16 cellular contexts compared by ENCODE assay signal in the genomic region with DNA sequence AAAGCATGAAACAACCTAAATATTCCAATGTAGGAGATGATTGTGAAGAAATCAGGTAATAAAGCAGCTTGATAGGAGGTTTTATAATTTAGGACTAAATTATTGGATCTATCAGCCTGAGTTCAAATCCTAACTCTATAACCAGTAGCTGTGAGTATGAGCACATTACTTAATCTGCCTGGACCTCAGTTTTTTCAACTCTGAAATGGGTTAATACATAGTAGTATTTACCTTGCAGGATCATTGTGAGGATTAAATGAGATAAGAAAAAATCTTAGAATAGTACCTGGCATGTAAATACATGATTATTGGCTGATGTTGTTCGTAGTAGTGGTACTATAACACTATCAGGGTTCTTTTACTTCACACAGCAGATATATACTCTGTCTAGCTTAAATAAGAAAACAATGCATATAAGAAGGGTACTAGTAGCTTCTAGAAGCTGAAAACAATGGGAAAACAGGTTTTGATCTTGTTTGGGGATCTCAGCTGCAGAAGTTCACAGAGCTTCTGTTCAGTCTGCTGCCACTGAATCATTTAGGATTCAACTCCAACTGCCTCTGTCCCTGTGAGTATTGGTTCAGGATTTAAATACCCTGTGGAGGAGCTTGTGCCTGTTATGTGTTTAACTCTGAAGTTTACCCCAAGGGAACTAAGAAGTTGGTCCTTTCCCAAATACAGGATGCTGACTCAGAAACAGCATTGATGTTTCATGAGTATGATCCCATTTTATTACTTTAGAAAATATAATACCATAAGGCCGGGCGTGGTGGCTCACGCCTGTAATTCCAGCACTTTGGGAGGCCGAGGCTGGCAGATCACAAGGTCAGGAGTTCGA. TPM values are rescaled to one million over a fixed set of nuclear protein-coding genes. Genes with fewer than 3 reads are reported as not detected.
DNase-seq lines count a peak whose midpoint lies in the region; ATAC-seq, FAIRE-seq and TF ChIP-seq lines count a peak whose summit lies in the region.
"Had no signal": no experiment of that assay in that cellular context is flagged by ENCODE, and none has a peak within 500 bp of the region (broad histone marks: within the 10 kb centered on the region; RNA-seq: fewer than 3 reads in every experiment).

No MANE protein-coding gene starts in this region.

- H3K27ac ChIP-seq in small intestine (ENCODE audit: low read depth in 1 of 2, low read length in 1 of 2) = no peak overlapping the region
- H3K27ac ChIP-seq: KMS-11, SJSA1 had no signal

- H3K4me3 Mint-ChIP-seq in WTC11 = no peak overlapping the region
- H3K4me3 Mint-ChIP-seq in mesothelial cell of epicardium = no peak overlapping the region
- H3K4me3 Mint-ChIP-seq: activated naive CD8-positive, alpha-beta T cell treated with anti-CD3 and anti-CD28 coated beads for 36 hours; CD8-positive, alpha-beta T cell had no signal

- WGBS in small intestine, 3 donors = 87 to 92% (median 87%) methylated on average over 6 of the region's 6 CpGs

- no peak overlapping the region for H3K4me3 ChIP-seq in fibroblast of the aortic adventitia (ENCODE audit: low read depth, low read length)
- no peak overlapping the region for H3K4me3 ChIP-seq in small intestine (ENCODE audit: low read depth in 1 of 2, low read length in 2 of 2)
- H3K4me3 ChIP-seq: gastrocnemius medialis, SJSA1 had no signal

- POLR2A ChIA-PET in WTC11 (lab: Charles Lee) = interaction anchor here (1.1 kb wide), 1 partner anchor 9 kb away, joined by 3 read pairs; no protein-coding TSS in a partner anchor

- H3K27me3 Mint-ChIP-seq in WTC11 (ENCODE audit: low read depth) (peaks cover 20% of the 10 kb centered on the region), mesothelial cell of epicardium (ENCODE audit: low read depth) (no peaks in the 10 kb centered on the region)
- H3K27me3 Mint-ChIP-seq: activated naive CD8-positive, alpha-beta T cell treated with anti-CD3 and anti-CD28 coated beads for 36 hours had no signal

- CTCF ChIA-PET in WTC11 (lab: Charles Lee) = interaction anchor here (1.2 kb wide), 1 partner anchor 33 kb away, joined by 3 read pairs; no protein-coding TSS in a partner anchor

- no peak for TF ChIP-seq CTCF in WTC11 (IDR thresholded peaks at IDR 0.05)
- TF ChIP-seq CTCF in fibroblast of the aortic adventitia (IDR thresholded peaks at IDR 0.05; ENCODE audit: insufficient read depth, low read length) = no peak
- TF ChIP-seq CTCF in mesothelial cell of epicardium (IDR thresholded peaks at IDR 0.05; ENCODE audit: unreplicated experiment) = no peak

- DNase-seq in HCEC 1CT = peak; percentile 54
- DNase-seq in WTC11 (ENCODE audit: low spot score) = no peak
- peak; percentile 71 for DNase-seq in fibroblast of the aortic adventitia (ENCODE audit: low read depth)
- DNase-seq in stromal cell of bone marrow (ENCODE audit: low read depth) = peak; percentile 70
- no peak for DNase-seq in NCI-H524 (lab: John Stamatoyannopoulos, UW)
- DNase-seq in activated T-cell treated with anti-CD3 and anti-CD28 coated beads, Interleukin-2, amount 50 U/mL, for 48 hours = no peak
- DNase-seq in mesothelial cell of epicardium (ENCODE audit: low spot score in 2 of 2, unreplicated experiment in 2 of 2) = no peak
- DNase-seq in small intestine = no peak
- DNase-seq: activated naive CD8-positive, alpha-beta T cell treated with anti-CD3 and anti-CD28 coated beads for 36 hours; CD8-positive, alpha-beta T cell; gastrocnemius medialis; GF-D8; kidney had no signal

- H3K36me3 ChIP-seq in small intestine (ENCODE audit: control insufficient read depth in 2 of 2, insufficient read depth in 2 of 2, low read length in 2 of 2) = no peaks in the 10 kb centered on the region
- H3K36me3 ChIP-seq: gastrocnemius medialis, SJSA1 had no signal

- peak overlapping the region; percentile 83 for H3K27ac Mint-ChIP-seq in WTC11
- H3K27ac Mint-ChIP-seq in mesothelial cell of epicardium = no peak overlapping the region
- H3K27ac Mint-ChIP-seq: activated naive CD8-positive, alpha-beta T cell treated with anti-CD3 and anti-CD28 coated beads for 36 hours had no signal

- H3K4me1 Mint-ChIP-seq in WTC11 (peaks cover 43% of the 10 kb centered on the region), mesothelial cell of epicardium (peaks cover 16% of the 10 kb centered on the region)

- no peak for ATAC-seq in WTC11
- ATAC-seq: CD8-positive, alpha-beta T cell; gastrocnemius medialis had no signal

- H3K9me3 Mint-ChIP-seq in WTC11 (no peaks in the 10 kb centered on the region), mesothelial cell of epicardium (no peaks in the 10 kb centered on the region)
- H3K9me3 Mint-ChIP-seq: activated naive CD8-positive, alpha-beta T cell treated with anti-CD3 and anti-CD28 coated beads for 36 hours; CD8-positive, alpha-beta T cell had no signal

- no peak for FAIRE-seq in small intestine (lab: Jason Lieb, UNC)
- FAIRE-seq: colon, kidney had no signal

- no peaks in the 10 kb centered on the region for H3K36me3 Mint-ChIP-seq in WTC11
- H3K36me3 Mint-ChIP-seq in mesothelial cell of epicardium = no peaks in the 10 kb centered on the region

- no peaks in the 10 kb centered on the region for H3K4me1 ChIP-seq in small intestine (ENCODE audit: control insufficient read depth in 2 of 2, insufficient read depth in 1 of 2, low read depth in 1 of 2, low read length in 1 of 2)

- no peaks in the 10 kb centered on the region for H3K9me3 ChIP-seq in small intestine (ENCODE audit: control insufficient read depth, low read depth)
- H3K9me3 ChIP-seq: gastrocnemius medialis, SJSA1 had no signal

- no peaks in the 10 kb centered on the region for H3K27me3 ChIP-seq in small intestine (ENCODE audit: control insufficient read depth in 2 of 2, insufficient read depth in 2 of 2, low read length in 2 of 2)
- H3K27me3 ChIP-seq: gastrocnemius medialis, SJSA1 had no signal

TF ChIP-seq in WTC11, 78 proteins besides CTCF, POLR2A, EP300 and RAD21 (continues in another document):
- TF ChIP-seq ZNF121 (CRISPR knock-in tag; IDR thresholded peaks at IDR 0.05) (no peak), ETV6 (CRISPR knock-in tag; IDR thresholded peaks at IDR 0.05) (no peak), TP53 (CRISPR knock-in tag; IDR thresholded peaks at IDR 0.05) (no peak), CREM (CRISPR knock-in tag; IDR thresholded peaks at IDR 0.05) (no peak), NR1H2 (CRISPR knock-in tag; IDR thresholded peaks at IDR 0.05) (no peak)
- TF ChIP-seq, protein P1, sequence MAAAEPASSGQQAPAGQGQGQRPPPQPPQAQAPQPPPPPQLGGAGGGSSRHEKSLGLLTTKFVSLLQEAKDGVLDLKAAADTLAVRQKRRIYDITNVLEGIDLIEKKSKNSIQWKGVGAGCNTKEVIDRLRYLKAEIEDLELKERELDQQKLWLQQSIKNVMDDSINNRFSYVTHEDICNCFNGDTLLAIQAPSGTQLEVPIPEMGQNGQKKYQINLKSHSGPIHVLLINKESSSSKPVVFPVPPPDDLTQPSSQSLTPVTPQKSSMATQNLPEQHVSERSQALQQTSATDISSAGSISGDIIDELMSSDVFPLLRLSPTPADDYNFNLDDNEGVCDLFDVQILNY (CRISPR knock-in tag; IDR thresholded peaks at IDR 0.05) = no peak
- TF ChIP-seq, protein P2, sequence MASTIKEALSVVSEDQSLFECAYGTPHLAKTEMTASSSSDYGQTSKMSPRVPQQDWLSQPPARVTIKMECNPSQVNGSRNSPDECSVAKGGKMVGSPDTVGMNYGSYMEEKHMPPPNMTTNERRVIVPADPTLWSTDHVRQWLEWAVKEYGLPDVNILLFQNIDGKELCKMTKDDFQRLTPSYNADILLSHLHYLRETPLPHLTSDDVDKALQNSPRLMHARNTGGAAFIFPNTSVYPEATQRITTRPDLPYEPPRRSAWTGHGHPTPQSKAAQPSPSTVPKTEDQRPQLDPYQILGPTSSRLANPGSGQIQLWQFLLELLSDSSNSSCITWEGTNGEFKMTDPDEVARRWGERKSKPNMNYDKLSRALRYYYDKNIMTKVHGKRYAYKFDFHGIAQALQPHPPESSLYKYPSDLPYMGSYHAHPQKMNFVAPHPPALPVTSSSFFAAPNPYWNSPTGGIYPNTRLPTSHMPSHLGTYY (CRISPR knock-in tag; IDR thresholded peaks at IDR 0.05) = no peak
- TF ChIP-seq, protein P3, sequence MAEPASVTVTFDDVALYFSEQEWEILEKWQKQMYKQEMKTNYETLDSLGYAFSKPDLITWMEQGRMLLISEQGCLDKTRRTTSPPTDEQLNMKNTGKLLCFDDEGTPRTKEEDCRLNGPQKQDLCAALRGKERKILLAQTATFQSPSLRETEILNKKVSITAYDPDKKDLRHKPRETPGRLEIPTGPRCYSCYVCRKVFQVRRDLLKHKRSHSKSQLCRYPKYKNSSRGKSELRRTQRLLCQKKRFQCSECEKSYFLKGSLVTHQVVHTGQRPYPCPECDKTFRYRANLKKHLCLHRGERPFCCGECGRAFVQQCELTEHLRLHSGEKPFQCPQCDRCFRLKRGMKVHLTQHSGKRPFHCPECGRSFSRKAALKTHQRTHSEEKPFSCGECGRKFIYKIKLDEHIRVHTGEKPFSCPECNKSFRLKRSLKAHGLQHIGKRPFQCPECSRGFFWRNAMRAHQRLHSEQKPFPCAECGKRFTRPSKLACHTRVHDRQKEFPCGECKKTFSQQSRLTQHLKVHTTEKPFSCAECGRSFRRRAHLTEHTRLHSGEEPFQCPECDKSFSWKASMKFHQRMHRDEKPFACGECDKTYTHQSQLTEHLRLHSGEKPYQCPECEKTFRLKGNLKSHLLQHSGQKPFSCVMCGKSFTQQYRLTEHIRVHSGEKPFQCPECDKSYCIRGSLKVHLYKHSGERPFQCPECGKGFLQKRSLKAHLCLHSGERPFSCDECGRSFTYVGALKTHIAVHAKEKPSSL (CRISPR knock-in tag; conservative IDR thresholded peaks at IDR 0.05) = no peak
- TF ChIP-seq, protein P4, sequence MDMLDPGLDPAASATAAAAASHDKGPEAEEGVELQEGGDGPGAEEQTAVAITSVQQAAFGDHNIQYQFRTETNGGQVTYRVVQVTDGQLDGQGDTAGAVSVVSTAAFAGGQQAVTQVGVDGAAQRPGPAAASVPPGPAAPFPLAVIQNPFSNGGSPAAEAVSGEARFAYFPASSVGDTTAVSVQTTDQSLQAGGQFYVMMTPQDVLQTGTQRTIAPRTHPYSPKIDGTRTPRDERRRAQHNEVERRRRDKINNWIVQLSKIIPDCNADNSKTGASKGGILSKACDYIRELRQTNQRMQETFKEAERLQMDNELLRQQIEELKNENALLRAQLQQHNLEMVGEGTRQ (CRISPR knock-in tag; IDR thresholded peaks at IDR 0.05) = no peak

RNA-seq across cellular contexts. Expression of a gene that starts 34.2 kb away (rescaled TPM):
- total RNA-seq in WTC11 (2021) (1.4 to 2.7 TPM (median 2.0 TPM) in 3 replicates), fibroblast of the aortic adventitia (ENCODE audit: low replicate concordance) (9.6 and 14.3 TPM in 2 replicates), mesothelial cell of epicardium (4.2 to 7.8 TPM (median 6.2 TPM) in 3 replicates)
- polyA plus RNA-seq in small intestine = 10 to 100 TPM in 2 of 3 donors, 1 to 10 TPM in 1; 7.1 to 28.0 (median 23.5) TPM

Comparison
In these comparisons a context has a peak if more than half of its experiments do, and no peak if none do; other contexts are left out.
1. DNase-seq: peak in HCEC 1CT (single experiment), fibroblast of the aortic adventitia (single experiment) and stromal cell of bone marrow (single experiment); none in WTC11 (single experiment), NCI-H524 (0 of 2), activated T-cell treated with anti-CD3 and anti-CD28 coated beads, Interleukin-2, amount 50 U/mL, for 48 hours (0 of 2), mesothelial cell of epicardium (0 of 2) and small intestine (single experiment).